26 cellular contexts compared by ENCODE assay signal in genomic region chr1:200491097-200491496, GRCh38.
"Had no signal": no experiment of that assay in that cellular context is flagged by ENCODE, and none has a peak within 500 bp of the region (broad histone marks: within the 10 kb centered on the region; RNA-seq: fewer than 3 reads in every experiment).

No MANE protein-coding gene starts in this region.

- H3K9me3 ChIP-seq: esophagus squamous epithelium, heart right ventricle, ovary, right atrium auricular region, spleen, testis, tibial artery, upper lobe of left lung had no signal

- ATAC-seq: effector memory CD8-positive, alpha-beta T cell; heart right ventricle; left colon; natural killer cell; stimulated activated memory B cell treated with anti-CD40 and anti-IgM and Interleukin-4, amounts not matched to agents 10 μg/mL and 1 μg/mL and 100 μg/mL, for 72 hours; stimulated activated naive CD8-positive, alpha-beta T cell treated with anti-CD3 and anti-CD28 coated beads, Interleukin-15, Interleukin-2, amounts not matched to agents 100 U/mL and 50 U/mL, for 24 hours had no signal

- H3K27me3 ChIP-seq: ovary, right atrium auricular region, testis, upper lobe of left lung had no signal

- H3K4me1 ChIP-seq: right atrium auricular region, testis had no signal

- H3K27ac ChIP-seq: esophagus squamous epithelium, heart right ventricle, ovary, right atrium auricular region, skin epidermis, spleen, testis, tibial artery, upper lobe of left lung had no signal

- H3K36me3 ChIP-seq: esophagus squamous epithelium, heart right ventricle, ovary, right atrium auricular region, spleen, tibial artery, upper lobe of left lung had no signal

- DNase-seq: cortex of kidney; effector memory CD8-positive, alpha-beta T cell; erythroblast; esophagus squamous epithelium; foreskin melanocyte; glutamatergic neuron; heart right ventricle; hippocampal formation; left colon; natural killer cell; occipital lobe; ovary; spleen; stimulated activated CD4-positive, alpha-beta T cell treated with anti-CD3 and anti-CD28 coated beads, Interleukin-4, amount 100 ng/mL, for 4 hours; stimulated activated naive CD8-positive, alpha-beta T cell treated with anti-CD3 and anti-CD28 coated beads, Interleukin-15, Interleukin-2, amounts not matched to agents 100 U/mL and 50 U/mL, for 24 hours; substantia nigra; testis; tibial artery; upper lobe of left lung had no signal

- FAIRE-seq: endometrium, islet of Langerhans, urothelium cell line had no signal

- H3K4me3 ChIP-seq: esophagus squamous epithelium, heart right ventricle, lung, ovary, right atrium auricular region, skin epidermis, spleen, testis, tibial artery, upper lobe of left lung had no signal
